1 cellular context compared by ENCODE assay signal in genomic region chr2:233241803-233242202, GRCh38.
TF ChIP-seq lines count a peak whose summit lies in the region.

No MANE protein-coding gene starts in this region.

TF ChIP-seq in SK-N-SH, 30 proteins besides CTCF, POLR2A, EP300 and RAD21 (continued from another document):
- no peak for TF ChIP-seq REST (IDR thresholded peaks at IDR 0.05; ENCODE audit: low read depth, low read length)
- TF ChIP-seq RFX5 (IDR thresholded peaks at IDR 0.05; ENCODE audit: low read length): no peak
- TF ChIP-seq MEF2A (IDR thresholded peaks at IDR 0.05; ENCODE audit: borderline replicate concordance, low read depth): no peak
- TF ChIP-seq GABPA (IDR thresholded peaks at IDR 0.05; ENCODE audit: low read depth): no peak
- TF ChIP-seq ELF1 (IDR thresholded peaks at IDR 0.05): no peak
- TF ChIP-seq MXI1 (IDR thresholded peaks at IDR 0.05; ENCODE audit: low read depth, low read length): no peak
